ENCODE assay signal across 8 cellular contexts in genomic region chr16:60438894-60439293, GRCh38.
"Had no signal": no experiment of that assay in that cellular context is flagged by ENCODE, and none has a peak within 500 bp of the region (broad histone marks: within the 10 kb centered on the region; RNA-seq: fewer than 3 reads in every experiment).

No MANE protein-coding gene starts in this region.

- ATAC-seq: GM12878 had no signal

- FAIRE-seq: G401.6, GM12878, GM12891, GM12892, GM18507, GM19239 had no signal

- H3K4me3 ChIP-seq: GM12878 had no signal

- DNase-seq: GDM1, GF-D8 had no signal
